ENCODE assay signal across 8 cellular contexts in genomic region chr17:14301279-14301760, GRCh38. TPM values are rescaled to one million over a fixed set of nuclear protein-coding genes. Genes with fewer than 3 reads are reported as not detected.
A peak's percentile ranks its signal among the peaks of the same experiment; 100 is the strongest.
DNase-seq lines count a peak whose midpoint lies in the region; ATAC-seq, FAIRE-seq and TF ChIP-seq lines count a peak whose summit lies in the region.

No MANE protein-coding gene starts in this region.

- no peak overlapping the region for H4K12ac ChIP-seq in trophoblast cell (ENCODE audit: low read depth, low read length)

- no peak overlapping the region for H3K27ac Mint-ChIP-seq in WTC11

- peaks cover 47% of the 10 kb centered on the region for H3K27me3 ChIP-seq in trophoblast cell (ENCODE audit: insufficient read depth, low read length)

- FAIRE-seq in GM12891 (lab: Jason Lieb, UNC) (no peak), D721Med (lab: Jason Lieb, UNC) (no peak)

- H3K4me1 Mint-ChIP-seq in WTC11: peaks cover 65% of the 10 kb centered on the region

- peaks cover 3% of the 10 kb centered on the region for H3K9me3 ChIP-seq in trophoblast cell (ENCODE audit: insufficient read depth, low read depth, low read length)

- no peak for DNase-seq in WTC11 (ENCODE audit: low spot score)
- no peak for DNase-seq in fibroblast of the aortic adventitia (ENCODE audit: low read depth)
- peak in 1 of 2 donors; percentile 45 for DNase-seq in trophoblast cell
- DNase-seq in GM12891 (ENCODE audit: insufficient read length, low spot score): no peak
- DNase-seq in NCI-H2227 (lab: John Stamatoyannopoulos, UW; ENCODE audit: unreplicated experiment): no peak
- no peak for DNase-seq in D721Med (ENCODE audit: insufficient read length, low spot score)

- peak overlapping the region; percentile 6 for H3K18ac ChIP-seq in trophoblast cell (ENCODE audit: low read length)

- no peak overlapping the region for H4K8ac ChIP-seq in trophoblast cell (ENCODE audit: low read depth, low read length)

- no peak overlapping the region for H2AK5ac ChIP-seq in trophoblast cell (ENCODE audit: low read length)

- H4K91ac ChIP-seq in trophoblast cell (ENCODE audit: low read depth, low read length): no peak overlapping the region

- H3K27ac ChIP-seq in trophoblast cell (ENCODE audit: low read depth, low read length): no peak overlapping the region

- no peak overlapping the region for H2BK5ac ChIP-seq in trophoblast cell (ENCODE audit: low read depth, low read length, poor library complexity)

- H3K79me2 ChIP-seq in trophoblast cell (ENCODE audit: control insufficient read depth, insufficient read depth, low read length, poor library complexity): peaks cover 7% of the 10 kb centered on the region

- H3K14ac ChIP-seq in trophoblast cell (ENCODE audit: low read length): peak overlapping the region; percentile 36

- H3K36me3 Mint-ChIP-seq in WTC11: no peaks in the 10 kb centered on the region

- no peak for TF ChIP-seq POLR2A in GM12891 (IDR thresholded peaks at IDR 0.05; ENCODE audit: low read depth, low read length)

- H3K36me3 ChIP-seq in trophoblast cell (ENCODE audit: control insufficient read depth in 1 of 2, insufficient read depth in 2 of 2, low read length in 2 of 2): no peaks in the 10 kb centered on the region

- no peak overlapping the region for H3K23ac ChIP-seq in trophoblast cell (ENCODE audit: low read length)

- POLR2A ChIA-PET in WTC11 (lab: Charles Lee): interaction anchor here (0.6 to 3.4 kb wide), 11 partner anchors 8 to 1283 kb away, joined by 3 to 27 read pairs (median 4); partner anchors contain the start of genes ELAC2 and HS3ST3A1

- peak overlapping the region; percentile 77 for H2AFZ ChIP-seq in trophoblast cell (ENCODE audit: insufficient read depth, low read length, poor library complexity)

- H3K4me3 ChIP-seq in fibroblast of the aortic adventitia (ENCODE audit: low read depth, low read length) (peak overlapping the region; percentile 95), trophoblast cell (ENCODE audit: low read depth, low read length) (peak overlapping the region; percentile 70)

- H2BK120ac ChIP-seq in trophoblast cell (ENCODE audit: insufficient read depth, low read length, poor library complexity): peak overlapping the region; percentile 10

- H3K4me2 ChIP-seq in trophoblast cell (ENCODE audit: low read length): peak overlapping the region; percentile 99

- H3K4me1 ChIP-seq in trophoblast cell (ENCODE audit: control insufficient read depth in 1 of 2, insufficient read depth in 2 of 2, low read length in 2 of 2): peaks cover 21 to 38% of the 10 kb centered on the region in 2 experiments

- TF ChIP-seq CTCF in WTC11 (IDR thresholded peaks at IDR 0.05) (no peak), fibroblast of the aortic adventitia (IDR thresholded peaks at IDR 0.05; ENCODE audit: insufficient read depth, low read length) (no peak), D721Med (IDR thresholded peaks at IDR 0.05; ENCODE audit: insufficient read depth, missing control alignments) (no peak)

- no CpG with 5 or more reads among the region's 56 CpGs for WGBS in trophoblast cell (ENCODE audit: extremely low coverage, insufficient coverage, insufficient read length)

- no peak overlapping the region for H3K4ac ChIP-seq in trophoblast cell (ENCODE audit: low read depth, low read length)

- H3K9ac ChIP-seq in trophoblast cell (ENCODE audit: low read length): no peak overlapping the region

- H3K27me3 Mint-ChIP-seq in WTC11 (ENCODE audit: low read depth): peaks cover 88% of the 10 kb centered on the region

- H3K9me3 Mint-ChIP-seq in WTC11: no peaks in the 10 kb centered on the region

- CTCF ChIA-PET in WTC11 (lab: Charles Lee): interaction anchor here (0.6 to 3.3 kb wide), 24 partner anchors 8 to 1283 kb away, joined by 3 to 24 read pairs (median 4); partner anchors contain the start of genes COX10 and ELAC2

- ATAC-seq in GM18867 (IDR thresholded peaks at IDR 0.05; ENCODE audit: unreplicated experiment) (peak; percentile 7), HG03175 (IDR thresholded peaks at IDR 0.05; ENCODE audit: unreplicated experiment) (peak; percentile 2), WTC11 (no peak)

- H3K4me3 Mint-ChIP-seq in WTC11: peak overlapping the region; percentile 89

- no peak overlapping the region for H2BK12ac ChIP-seq in trophoblast cell (ENCODE audit: low read length)

- H3K79me1 ChIP-seq in trophoblast cell (ENCODE audit: low read length): peaks cover 10% of the 10 kb centered on the region

TF ChIP-seq in WTC11, 78 proteins besides CTCF, POLR2A, EP300 and RAD21 (continues in another document):
- no peak for TF ChIP-seq NR1H2 (CRISPR knock-in tag; IDR thresholded peaks at IDR 0.05)
- TF ChIP-seq ZNF219 (CRISPR knock-in tag; IDR thresholded peaks at IDR 0.05; ENCODE audit: borderline replicate concordance): no peak
- TF ChIP-seq ZBTB43 (CRISPR knock-in tag; IDR thresholded peaks at IDR 0.05): no peak; the same call in 1 of the 2 replicates
- TF ChIP-seq GABPB1 (CRISPR knock-in tag; IDR thresholded peaks at IDR 0.05): no peak
- TF ChIP-seq IRF1 (CRISPR knock-in tag; IDR thresholded peaks at IDR 0.05): no peak
- TF ChIP-seq E2F1 (CRISPR knock-in tag; IDR thresholded peaks at IDR 0.05): no peak

TF ChIP-seq in GM12891, 5 proteins besides CTCF, POLR2A, EP300 and RAD21:
- TF ChIP-seq TAF1 (IDR thresholded peaks at IDR 0.05; ENCODE audit: low read depth, low read length): no peak
- TF ChIP-seq POLR2AphosphoS5 (IDR thresholded peaks at IDR 0.05; ENCODE audit: low read depth, low read length): no peak
- no peak for TF ChIP-seq PAX5 (IDR thresholded peaks at IDR 0.05; ENCODE audit: insufficient read depth, low read length, severe bottlenecking)
- TF ChIP-seq POU2F2 (IDR thresholded peaks at IDR 0.05; ENCODE audit: low read depth, low read length): no peak
- TF ChIP-seq SPI1 (IDR thresholded peaks at IDR 0.05; ENCODE audit: low read depth, low read length): no peak

RNA-seq across cellular contexts. Expression of gene HS3ST3B1, which starts 0.4 kb away (rescaled TPM):
- 12.3 to 22.3 TPM (median 13.1 TPM) in 3 replicates for total RNA-seq in WTC11 (2021)
- 2.3 and 9.1 TPM in 2 replicates for total RNA-seq in fibroblast of the aortic adventitia (ENCODE audit: low replicate concordance)
- polyA plus RNA-seq in trophoblast cell (2013): 8.0 and 9.1 TPM in 2 replicates
- polyA plus RNA-seq in GM12891 (2012; ENCODE audit: low read depth, missing spikeins): 0.44 TPM
